8 cellular contexts compared by ENCODE assay signal in genomic region chr5:135456238-135457099, GRCh38. TPM values are rescaled to one million over a fixed set of nuclear protein-coding genes. Genes with fewer than 3 reads are reported as not detected.
DNase-seq lines count a peak whose midpoint lies in the region; ATAC-seq and TF ChIP-seq lines count a peak whose summit lies in the region.

No MANE protein-coding gene starts in this region.

- H3K27me3 ChIP-seq in prostate gland (replicated peaks; ENCODE audit: insufficient read depth), result peaks cover 2% of the 10 kb centered on the region
- H3K27me3 ChIP-seq in endodermal cell (ENCODE audit: control insufficient read depth, insufficient read depth, low read length, poor library complexity, severe bottlenecking), result peaks cover 71% of the 10 kb centered on the region

- peaks cover 2% of the 10 kb centered on the region for H3K36me3 Mint-ChIP-seq in T-helper 17 cell (ENCODE audit: low read depth)
- H3K36me3 Mint-ChIP-seq in endodermal cell (ENCODE audit: low read depth), result no peaks in the 10 kb centered on the region

- H3K4me1 ChIP-seq in prostate gland (replicated peaks) (no peaks in the 10 kb centered on the region), endodermal cell (ENCODE audit: control insufficient read depth, insufficient read depth, low read length) (no peaks in the 10 kb centered on the region)

- H3K4me3 ChIP-seq in prostate gland, result no peak overlapping the region
- no peak overlapping the region for H3K4me3 ChIP-seq in endodermal cell (ENCODE audit: low read length)

- TF ChIP-seq POLR2A in prostate gland (IDR thresholded peaks at IDR 0.05), result no peak

- H3K36me3 ChIP-seq in prostate gland (no peaks in the 10 kb centered on the region), endodermal cell (ENCODE audit: control insufficient read depth, insufficient read depth, low read length) (no peaks in the 10 kb centered on the region)

- H3K27ac Mint-ChIP-seq in T-helper 17 cell, result no peak overlapping the region
- H3K27ac Mint-ChIP-seq in endodermal cell, result no peak overlapping the region

- no peaks in the 10 kb centered on the region for H3K9me3 Mint-ChIP-seq in endodermal cell

- peak; percentile 59 for ATAC-seq in GM18861 (IDR thresholded peaks at IDR 0.05; ENCODE audit: unreplicated experiment)
- peak; percentile 67 for ATAC-seq in HG02884 (IDR thresholded peaks at IDR 0.05; ENCODE audit: unreplicated experiment)
- ATAC-seq in T-helper 17 cell, result peak; percentile 55

- 83% methylated on average over 12 of the region's 12 CpGs for WGBS in prostate gland
- 88 to 94% methylated on average over 7 to 12 of the region's 12 CpGs for WGBS in endodermal cell (ENCODE audit: insufficient coverage in 1 of 2, insufficient read length in 1 of 2), 2 experiments

- intact Hi-C loops in prostate gland (cut with DNase I), result no loop called here

- DNase-seq in T-helper 17 cell, result no peak
- peak; percentile 93 for DNase-seq in iris pigment epithelial cell (ENCODE audit: low read depth)
- DNase-seq in prostate gland (ENCODE audit: low spot score), result no peak
- DNase-seq in stimulated activated CD8-positive, alpha-beta memory T cell treated with anti-CD3 and anti-CD28 coated beads, Interleukin-4, amount 100 ng/mL, for 48 hours, result no peak
- no peak for DNase-seq in endodermal cell
- no peak for DNase-seq in NCI-H2107 (lab: John Stamatoyannopoulos, UW)

- H3K4me1 Mint-ChIP-seq in T-helper 17 cell (no peaks in the 10 kb centered on the region), endodermal cell (peaks cover 2% of the 10 kb centered on the region)

- H3K27me3 Mint-ChIP-seq in T-helper 17 cell (peaks cover 70% of the 10 kb centered on the region), endodermal cell (ENCODE audit: insufficient read depth) (peaks cover 83% of the 10 kb centered on the region)

- no peaks in the 10 kb centered on the region for H3K9me3 ChIP-seq in T-helper 17 cell (ENCODE audit: control insufficient read depth, low read length, poor library complexity, severe bottlenecking)
- H3K9me3 ChIP-seq in prostate gland, result no peaks in the 10 kb centered on the region
- H3K9me3 ChIP-seq in endodermal cell (ENCODE audit: control insufficient read depth, low read length), result no peaks in the 10 kb centered on the region

- H3K4me3 Mint-ChIP-seq in T-helper 17 cell (no peak overlapping the region), endodermal cell (no peak overlapping the region)

- TF ChIP-seq CTCF in prostate gland (IDR thresholded peaks at IDR 0.05) (no peak), endodermal cell (conservative IDR thresholded peaks at IDR 0.05) (no peak)

- H3K9ac ChIP-seq in endodermal cell (ENCODE audit: extremely low read depth, low read length, poor library complexity, severe bottlenecking), result no peak overlapping the region

- H3K27ac ChIP-seq in prostate gland (no peak overlapping the region), endodermal cell (ENCODE audit: low read depth, low read length) (no peak overlapping the region)

RNA-seq across cellular contexts. Expression of gene TIFAB, which starts 4.3 kb away (rescaled TPM):
- total RNA-seq in T-helper 17 cell (under 1 TPM in 1 of 2 donors, not detected in 1; 0.13 TPM), prostate gland (not detected), endodermal cell (not detected)
- polyA plus RNA-seq in endodermal cell (2013, experiment 1 of 2), result not detected
- not detected for polyA plus RNA-seq in endodermal cell (2013, experiment 2 of 2)

RNA-seq across cellular contexts. Expression of gene DCANP1, which starts 9.3 kb away (rescaled TPM):
- total RNA-seq in T-helper 17 cell (under 1 TPM in 1 of 2 donors, not detected in 1; 0.16 TPM), prostate gland (not detected), endodermal cell (not detected)
- polyA plus RNA-seq in endodermal cell (2013, experiment 1 of 2), result not detected
- polyA plus RNA-seq in endodermal cell (2013, experiment 2 of 2), result not detected

RNA-seq across cellular contexts. Expression of gene MACROH2A1, which starts 57.4 kb away (rescaled TPM):
- total RNA-seq in T-helper 17 cell, result 100 to 1,000 TPM; 124 to 141 TPM
- total RNA-seq in prostate gland, result 100 to 1,000 TPM; 189 to 191 TPM
- total RNA-seq in endodermal cell, result 100 to 1,000 TPM; 256 to 288 TPM
- polyA plus RNA-seq in endodermal cell (2013, experiment 1 of 2), result 253 TPM
- 265 TPM for polyA plus RNA-seq in endodermal cell (2013, experiment 2 of 2)
